24 cellular contexts compared by ENCODE assay signal in genomic region chr1:240860023-240860422, GRCh38.
"Had no signal": no experiment of that assay in that cellular context is flagged by ENCODE, and none has a peak within 500 bp of the region (broad histone marks: within the 10 kb centered on the region; RNA-seq: fewer than 3 reads in every experiment).

No MANE protein-coding gene starts in this region.

- H3K4me3 ChIP-seq: stomach, suprapubic skin, testis, thoracic aorta, thyroid gland, tibial artery, tibial nerve, transverse colon, upper lobe of left lung, upper lobe of right lung, uterus, vagina had no signal

- H3K36me3 ChIP-seq: stomach, suprapubic skin, thoracic aorta, thyroid gland, tibial artery, tibial nerve, transverse colon, upper lobe of left lung, upper lobe of right lung, uterus, vagina had no signal

- DNase-seq: stimulated activated CD4-positive, alpha-beta T cell treated with anti-CD3 and anti-CD28 coated beads, Interleukin-2, amount 100 ng/mL, for 48 hours; stimulated activated CD4-positive, alpha-beta T cell treated with anti-CD3 and anti-CD28 coated beads, Interleukin-4, amount 100 ng/mL, for 1 hour; stimulated activated CD4-positive, alpha-beta T cell treated with anti-CD3 and anti-CD28 coated beads, Interleukin-4, amount 100 ng/mL, for 24 hours; stimulated activated CD4-positive, alpha-beta T cell treated with anti-CD3 and anti-CD28 coated beads, Interleukin-4, amount 100 ng/mL, for 4 hours; stimulated activated CD8-positive, alpha-beta memory T cell treated with anti-CD3 and anti-CD28 coated beads, Interleukin-4, amount 100 ng/mL, for 48 hours; stimulated activated naive B cell treated with anti-CD40 and anti-IgM and Interleukin-4, amounts not matched to agents 10 μg/mL and 1 μg/mL and 100 μg/mL, for 72 hours; stimulated activated naive CD4-positive, alpha-beta T cell; stimulated activated naive CD4-positive, alpha-beta T cell treated with Interleukin-2 at 50 U/mL for 16 hours; stimulated activated naive CD8-positive, alpha-beta T cell treated with anti-CD3 and anti-CD28 coated beads, Interleukin-15, amount 100 ng/mL, for 72 hours; stimulated activated naive CD8-positive, alpha-beta T cell treated with anti-CD3 and anti-CD28 coated beads, Interleukin-15, Interleukin-2, amounts not matched to agents 100 U/mL and 50 U/mL, for 24 hours; stomach; substantia nigra; testis; thyroid gland; tibial artery; transverse colon; trophoblast cell; upper lobe of left lung; upper lobe of right lung; uterus had no signal

- H3K9me3 ChIP-seq: stomach, suprapubic skin, testis, thoracic aorta, thyroid gland, tibial artery, tibial nerve, transverse colon, upper lobe of left lung, upper lobe of right lung, uterus, vagina had no signal

- H3K27me3 ChIP-seq: stomach, suprapubic skin, testis, thyroid gland, tibial artery, tibial nerve, transverse colon, upper lobe of left lung, upper lobe of right lung, uterus, vagina had no signal

- H3K27ac ChIP-seq: stomach, suprapubic skin, testis, thoracic aorta, thyroid gland, tibial artery, tibial nerve, transverse colon, upper lobe of left lung, upper lobe of right lung, uterus, vagina had no signal
